Comparison of ENCODE assay signal across 33 cellular contexts in the genomic region with DNA sequence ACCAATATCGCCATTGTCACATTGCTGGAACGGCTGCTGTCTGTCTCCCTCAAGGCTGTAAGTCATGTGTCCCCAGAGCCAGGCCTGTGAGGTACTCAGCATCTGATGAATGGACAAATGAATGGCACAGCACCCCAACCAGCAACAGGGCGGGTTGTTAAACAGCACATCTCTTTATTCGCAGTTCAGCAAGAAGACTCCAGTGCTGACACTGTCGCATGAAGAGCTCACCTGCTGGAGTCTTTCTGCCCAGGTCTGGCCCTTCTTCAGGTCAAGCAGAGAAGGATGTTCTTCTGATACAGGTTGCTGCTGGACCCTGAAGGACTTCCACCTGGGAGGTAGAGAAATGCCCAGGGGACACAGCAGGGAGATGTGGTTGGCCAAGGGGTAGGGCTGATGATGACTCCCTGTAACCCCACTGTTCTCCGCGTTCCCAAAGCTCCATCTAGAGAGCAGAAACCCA. TPM values are rescaled to one million over a fixed set of nuclear protein-coding genes. Genes with fewer than 3 reads are reported as not detected.
"Had no signal": no experiment of that assay in that cellular context is flagged by ENCODE, and none has a peak within 500 bp of the region (broad histone marks: within the 10 kb centered on the region; RNA-seq: fewer than 3 reads in every experiment).

No MANE protein-coding gene starts in this region.

- H3K36me3 Mint-ChIP-seq: activated naive CD4-positive, alpha-beta T cell treated with anti-CD3 and anti-CD28 coated beads, Interleukin-2, amount 10 ng/mL, durations not matched to agents 7 days and 5 days; activated naive CD8-positive, alpha-beta T cell treated with anti-CD3 and anti-CD28 coated beads, Interleukin-2, amount 10 ng/mL, durations not matched to agents 7 days and 5 days; T-cell had no signal

- H3K27me3 ChIP-seq: adrenal gland had no signal

- H3K4me1 Mint-ChIP-seq: activated B cell treated with CpG ODN at 0.5 μM for 24 hours; activated naive CD8-positive, alpha-beta T cell treated with anti-CD3 and anti-CD28 coated beads, Interleukin-2, amount 10 ng/mL, durations not matched to agents 7 days and 5 days; activated T-helper 17 cell treated with anti-CD3 and anti-CD28 coated beads, Interleukin-2, amount 50 U/mL, for 72 hours had no signal

- DNase-seq: activated B cell treated with CpG ODN at 0.5 μM for 24 hours; activated CD4-positive, alpha-beta memory T cell treated with anti-CD3 and anti-CD28 coated beads, Interleukin-2, amount 10 ng/mL, durations not matched to agents 7 days and 5 days; activated CD4-positive, alpha-beta T cell treated with anti-CD3 and anti-CD28 coated beads for 1 hour; activated CD4-positive, alpha-beta T cell treated with anti-CD3 and anti-CD28 coated beads, Interleukin-2, amount 10 ng/mL, durations not matched to agents 7 days and 5 days; activated gamma-delta T cell; activated naive CD4-positive, alpha-beta T cell treated with anti-CD3 and anti-CD28 coated beads, Interleukin-2, amount 10 ng/mL, durations not matched to agents 7 days and 5 days; activated naive CD8-positive, alpha-beta T cell treated with anti-CD3 and anti-CD28 coated beads, Interleukin-2, amount 10 ng/mL, durations not matched to agents 7 days and 5 days; activated T-cell treated with anti-CD3 and anti-CD28 coated beads for 4 hours; activated T-cell treated with anti-CD3 and anti-CD28 coated beads, Interleukin-2, amount 50 U/mL, for 48 hours; adrenal gland; aorta; central memory CD4-positive, alpha-beta T cell; KG1; NCI-H1092; NCI-H1417; NCI-H1930; NCI-H2171 treated with DMSO at 0.1 percent for 48 hours; NCI-H345; NCI-H510A; NCI-H526 treated with DMSO at 0.1 percent for 48 hours; NCI-H82; RPMI8226; T-cell; T-helper 2 cell; T1000 had no signal

- H3K4me1 ChIP-seq: adrenal gland, breast epithelium had no signal

- H3K27me3 Mint-ChIP-seq: activated CD4-positive, alpha-beta memory T cell treated with anti-CD3 and anti-CD28 coated beads, Interleukin-2, amount 10 ng/mL, durations not matched to agents 7 days and 5 days; activated naive CD8-positive, alpha-beta T cell treated with anti-CD3 and anti-CD28 coated beads, Interleukin-2, amount 10 ng/mL, durations not matched to agents 7 days and 5 days had no signal

- H3K36me3 ChIP-seq: adrenal gland, breast epithelium had no signal

- H3K9me3 Mint-ChIP-seq: activated CD4-positive, alpha-beta memory T cell treated with anti-CD3 and anti-CD28 coated beads, Interleukin-2, amount 10 ng/mL, durations not matched to agents 7 days and 5 days; activated CD4-positive, alpha-beta T cell treated with anti-CD3 and anti-CD28 coated beads, Interleukin-2, amount 10 ng/mL, durations not matched to agents 7 days and 5 days; activated naive CD4-positive, alpha-beta T cell treated with anti-CD3 and anti-CD28 coated beads, Interleukin-2, amount 10 ng/mL, durations not matched to agents 7 days and 5 days; activated naive CD8-positive, alpha-beta T cell treated with anti-CD3 and anti-CD28 coated beads, Interleukin-2, amount 10 ng/mL, durations not matched to agents 7 days and 5 days; activated T-helper 17 cell treated with anti-CD3 and anti-CD28 coated beads, Interleukin-2, amount 50 U/mL, for 72 hours had no signal

- H3K9me3 ChIP-seq: adrenal gland had no signal

- H3K27ac Mint-ChIP-seq: activated B cell treated with CpG ODN at 0.5 μM for 24 hours; activated CD4-positive, alpha-beta memory T cell treated with anti-CD3 and anti-CD28 coated beads, Interleukin-2, amount 10 ng/mL, durations not matched to agents 7 days and 5 days; activated CD4-positive, alpha-beta T cell treated with anti-CD3 and anti-CD28 coated beads, Interleukin-2, amount 10 ng/mL, durations not matched to agents 7 days and 5 days; activated naive CD4-positive, alpha-beta T cell treated with anti-CD3 and anti-CD28 coated beads, Interleukin-2, amount 10 ng/mL, durations not matched to agents 7 days and 5 days; activated naive CD8-positive, alpha-beta T cell treated with anti-CD3 and anti-CD28 coated beads, Interleukin-2, amount 10 ng/mL, durations not matched to agents 7 days and 5 days; activated T-helper 17 cell treated with anti-CD3 and anti-CD28 coated beads, Interleukin-2, amount 50 U/mL, for 72 hours; T-cell had no signal

- H3K27ac ChIP-seq: adrenal gland, breast epithelium, SK-N-MC had no signal

- H3K4me3 ChIP-seq: adrenal gland, breast epithelium, SK-N-MC had no signal

- H3K4me3 Mint-ChIP-seq: activated B cell treated with CpG ODN at 0.5 μM for 24 hours; activated CD4-positive, alpha-beta memory T cell treated with anti-CD3 and anti-CD28 coated beads, Interleukin-2, amount 10 ng/mL, durations not matched to agents 7 days and 5 days; activated CD4-positive, alpha-beta T cell treated with anti-CD3 and anti-CD28 coated beads, Interleukin-2, amount 10 ng/mL, durations not matched to agents 7 days and 5 days; activated naive CD4-positive, alpha-beta T cell treated with anti-CD3 and anti-CD28 coated beads, Interleukin-2, amount 10 ng/mL, durations not matched to agents 7 days and 5 days; activated naive CD8-positive, alpha-beta T cell treated with anti-CD3 and anti-CD28 coated beads, Interleukin-2, amount 10 ng/mL, durations not matched to agents 7 days and 5 days; activated T-helper 17 cell treated with anti-CD3 and anti-CD28 coated beads, Interleukin-2, amount 50 U/mL, for 72 hours; T-cell had no signal

RNA-seq across cellular contexts. Expression of a gene that starts 4.8 kb away (rescaled TPM):
- total RNA-seq: activated B cell treated with CpG ODN at 0.5 μM for 24 hours; activated CD4-positive, alpha-beta memory T cell treated with anti-CD3 and anti-CD28 coated beads, Interleukin-2, amount 10 ng/mL, durations not matched to agents 7 days and 5 days; activated CD4-positive, alpha-beta T cell treated with anti-CD3 and anti-CD28 coated beads, Interleukin-2, amount 10 ng/mL, durations not matched to agents 7 days and 5 days; activated CD8-positive, alpha-beta memory T cell treated with anti-CD3 and anti-CD28 coated beads for 36 hours; activated naive CD8-positive, alpha-beta T cell treated with anti-CD3 and anti-CD28 coated beads, Interleukin-2, amount 10 ng/mL, durations not matched to agents 7 days and 5 days; activated T-helper 17 cell treated with anti-CD3 and anti-CD28 coated beads, Interleukin-2, amount 50 U/mL, for 72 hours; adrenal gland; aorta; breast epithelium; LHCN-M2; M059J; OCI-LY7; Right ventricle myocardium inferior; T-cell had no signal
